1 cellular context compared by ENCODE assay signal in genomic region chr3:195715134-195715533, GRCh38.
TF ChIP-seq lines count a peak whose summit lies in the region.

No MANE protein-coding gene starts in this region.

TF ChIP-seq in K562, 482 proteins besides CTCF, POLR2A, EP300 and RAD21 (continued from another document):
- TF ChIP-seq, protein P1, sequence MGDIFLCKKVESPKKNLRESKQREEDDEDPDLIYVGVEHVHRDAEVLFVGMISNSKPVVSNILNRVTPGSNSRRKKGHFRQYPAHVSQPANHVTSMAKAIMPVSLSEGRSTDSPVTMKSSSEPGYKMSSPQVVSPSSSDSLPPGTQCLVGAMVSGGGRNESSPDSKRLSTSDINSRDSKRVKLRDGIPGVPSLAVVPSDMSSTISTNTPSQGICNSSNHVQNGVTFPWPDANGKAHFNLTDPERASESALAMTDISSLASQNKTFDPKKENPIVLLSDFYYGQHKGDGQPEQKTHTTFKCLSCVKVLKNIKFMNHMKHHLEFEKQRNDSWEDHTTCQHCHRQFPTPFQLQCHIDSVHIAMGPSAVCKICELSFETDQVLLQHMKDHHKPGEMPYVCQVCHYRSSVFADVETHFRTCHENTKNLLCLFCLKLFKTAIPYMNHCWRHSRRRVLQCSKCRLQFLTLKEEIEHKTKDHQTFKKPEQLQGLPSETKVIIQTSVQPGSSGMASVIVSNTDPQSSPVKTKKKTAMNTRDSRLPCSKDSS (IDR thresholded peaks at IDR 0.05; ENCODE audit: low read depth, partially characterized antibody): no peak
- TF ChIP-seq CREB5 (CRISPR knock-in tag; IDR thresholded peaks at IDR 0.05) (peak; percentile 66; the same call in 1 of the 2 replicates), PRPF4 (IDR thresholded peaks at IDR 0.05; ENCODE audit: insufficient read depth, low read depth, low read length, poor library complexity, severe bottlenecking) (no peak), HEY1 (CRISPR knock-in tag; IDR thresholded peaks at IDR 0.05; ENCODE audit: borderline replicate concordance) (peak; percentile 67; the same call in 1 of the 2 replicates), HOXB6 (CRISPR knock-in tag; IDR thresholded peaks at IDR 0.05; ENCODE audit: borderline replicate concordance) (no peak), HDAC1 (IDR thresholded peaks at IDR 0.05) (0 out of 4 replicates have a peak, but pooled peaks of 1 of the 2 experiments have one; percentile 29), XRCC4 (IDR thresholded peaks at IDR 0.05; ENCODE audit: extremely low read depth, insufficient read depth, insufficient read length) (no peak), UBTF (IDR thresholded peaks at IDR 0.05; ENCODE audit: borderline replicate concordance in 1 of 2, low read depth in 2 of 2, low read length in 2 of 2) (0 out of 4 replicates have a peak, but pooled peaks of 1 of the 2 experiments have one; percentile 65), MCM3 (IDR thresholded peaks at IDR 0.05) (no peak), FOSL1 (tag; conservative IDR thresholded peaks at IDR 0.05) (no peak), ZNF639 (CRISPR knock-in tag; conservative IDR thresholded peaks at IDR 0.05 in 1 of 2, IDR thresholded peaks at IDR 0.05 in 1 of 2) (no peak), CBFA2T2 (conservative IDR thresholded peaks at IDR 0.05) (no peak), MEF2D (tag; conservative IDR thresholded peaks at IDR 0.05; ENCODE audit: low read depth) (no peak), U2AF2 (optimal IDR thresholded peaks at IDR 0.05; ENCODE audit: low read depth, low read length) (no peak), SMARCA4 (IDR thresholded peaks at IDR 0.05) (peak; percentile 21), MNT (conservative IDR thresholded peaks at IDR 0.05) (no peak), TCF7 (IDR thresholded peaks at IDR 0.05; ENCODE audit: borderline replicate concordance) (peak; percentile 83; the same call in 1 of the 2 replicates), HDAC2 (IDR thresholded peaks at IDR 0.05) (peak; percentile 63; the same call in 1 of the 2 replicates), CGGBP1 (CRISPR knock-in tag; IDR thresholded peaks at IDR 0.05) (no peak), TBL1XR1 (IDR thresholded peaks at IDR 0.05; ENCODE audit: low read length in 2 of 2) (no peak), TRIM25 (IDR thresholded peaks at IDR 0.05; ENCODE audit: borderline replicate concordance) (no peak), PTTG1 (tag; IDR thresholded peaks at IDR 0.05; ENCODE audit: low read depth) (peak; percentile 30; the same call in 1 of the 2 replicates), ZNF655 (CRISPR knock-in tag; IDR thresholded peaks at IDR 0.05) (peak; percentile 79; the same call in 1 of the 2 replicates), MAFF (IDR thresholded peaks at IDR 0.05; ENCODE audit: low read length) (no peak), WHSC1 (IDR thresholded peaks at IDR 0.05; ENCODE audit: low read length) (no peak)
- TF ChIP-seq, protein P2, sequence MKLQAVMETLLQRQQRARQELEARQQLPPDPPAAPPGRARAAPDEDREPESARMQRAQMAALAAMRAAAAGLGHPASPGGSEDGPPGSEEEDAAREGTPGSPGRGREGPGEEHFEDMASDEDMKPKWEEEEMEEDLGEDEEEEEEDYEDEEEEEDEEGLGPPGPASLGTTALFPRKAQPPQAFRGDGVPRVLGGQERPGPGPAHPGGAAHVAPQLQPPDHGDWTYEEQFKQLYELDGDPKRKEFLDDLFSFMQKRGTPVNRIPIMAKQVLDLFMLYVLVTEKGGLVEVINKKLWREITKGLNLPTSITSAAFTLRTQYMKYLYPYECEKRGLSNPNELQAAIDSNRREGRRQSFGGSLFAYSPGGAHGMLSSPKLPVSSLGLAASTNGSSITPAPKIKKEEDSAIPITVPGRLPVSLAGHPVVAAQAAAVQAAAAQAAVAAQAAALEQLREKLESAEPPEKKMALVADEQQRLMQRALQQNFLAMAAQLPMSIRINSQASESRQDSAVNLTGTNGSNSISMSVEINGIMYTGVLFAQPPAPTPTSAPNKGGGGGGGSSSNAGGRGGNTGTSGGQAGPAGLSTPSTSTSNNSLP (IDR thresholded peaks at IDR 0.05; ENCODE audit: borderline replicate concordance, low read depth, low read length): 0 out of 2 replicates have a peak, but pooled peaks have one; percentile 13
- TF ChIP-seq, protein P3, sequence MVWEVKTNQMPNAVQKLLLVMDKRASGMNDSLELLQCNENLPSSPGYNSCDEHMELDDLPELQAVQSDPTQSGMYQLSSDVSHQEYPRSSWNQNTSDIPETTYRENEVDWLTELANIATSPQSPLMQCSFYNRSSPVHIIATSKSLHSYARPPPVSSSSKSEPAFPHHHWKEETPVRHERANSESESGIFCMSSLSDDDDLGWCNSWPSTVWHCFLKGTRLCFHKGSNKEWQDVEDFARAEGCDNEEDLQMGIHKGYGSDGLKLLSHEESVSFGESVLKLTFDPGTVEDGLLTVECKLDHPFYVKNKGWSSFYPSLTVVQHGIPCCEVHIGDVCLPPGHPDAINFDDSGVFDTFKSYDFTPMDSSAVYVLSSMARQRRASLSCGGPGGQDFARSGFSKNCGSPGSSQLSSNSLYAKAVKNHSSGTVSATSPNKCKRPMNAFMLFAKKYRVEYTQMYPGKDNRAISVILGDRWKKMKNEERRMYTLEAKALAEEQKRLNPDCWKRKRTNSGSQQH (CRISPR knock-in tag; IDR thresholded peaks at IDR 0.05): no peak
- TF ChIP-seq, protein P4, sequence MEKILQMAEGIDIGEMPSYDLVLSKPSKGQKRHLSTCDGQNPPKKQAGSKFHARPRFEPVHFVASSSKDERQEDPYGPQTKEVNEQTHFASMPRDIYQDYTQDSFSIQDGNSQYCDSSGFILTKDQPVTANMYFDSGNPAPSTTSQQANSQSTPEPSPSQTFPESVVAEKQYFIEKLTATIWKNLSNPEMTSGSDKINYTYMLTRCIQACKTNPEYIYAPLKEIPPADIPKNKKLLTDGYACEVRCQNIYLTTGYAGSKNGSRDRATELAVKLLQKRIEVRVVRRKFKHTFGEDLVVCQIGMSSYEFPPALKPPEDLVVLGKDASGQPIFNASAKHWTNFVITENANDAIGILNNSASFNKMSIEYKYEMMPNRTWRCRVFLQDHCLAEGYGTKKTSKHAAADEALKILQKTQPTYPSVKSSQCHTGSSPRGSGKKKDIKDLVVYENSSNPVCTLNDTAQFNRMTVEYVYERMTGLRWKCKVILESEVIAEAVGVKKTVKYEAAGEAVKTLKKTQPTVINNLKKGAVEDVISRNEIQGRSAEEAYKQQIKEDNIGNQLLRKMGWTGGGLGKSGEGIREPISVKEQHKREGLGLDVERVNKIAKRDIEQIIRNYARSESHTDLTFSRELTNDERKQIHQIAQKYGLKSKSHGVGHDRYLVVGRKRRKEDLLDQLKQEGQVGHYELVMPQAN (IDR thresholded peaks at IDR 0.05; ENCODE audit: borderline replicate concordance): no peak
